In the genomic region with DNA sequence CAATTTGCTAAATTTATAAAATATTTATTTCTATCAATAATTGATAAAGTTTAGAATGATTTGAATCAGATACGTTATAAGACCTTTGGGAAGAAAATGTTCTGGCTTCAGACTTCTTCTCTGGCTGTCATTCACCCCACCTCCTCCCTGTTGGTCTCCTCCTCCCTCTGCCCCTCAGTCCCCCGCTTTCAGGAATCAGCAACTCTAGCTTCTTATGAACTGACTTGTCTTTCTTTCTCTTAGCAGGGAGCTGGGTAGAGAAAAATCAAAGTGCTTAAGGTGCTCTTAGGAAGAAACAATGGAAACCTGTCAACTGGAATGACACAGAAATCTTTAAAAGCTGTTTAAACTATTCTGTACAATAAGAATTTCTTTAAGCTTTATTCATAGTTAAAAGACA, we compare ENCODE assay signal across 26 cellular contexts.
"Had no signal": no experiment of that assay in that cellular context is flagged by ENCODE, and none has a peak within 500 bp of the region (broad histone marks: within the 10 kb centered on the region; RNA-seq: fewer than 3 reads in every experiment).

No MANE protein-coding gene starts in this region.

- H3K36me3 ChIP-seq: left ventricle myocardium inferior, pancreas, right atrium auricular region, stomach, thyroid gland, transverse colon, upper lobe of left lung, vagina had no signal

- H3K27ac Mint-ChIP-seq: mesothelial cell of epicardium; naive B cell; natural killer cell; nephron progenitor cell; stimulated activated naive B cell treated with anti-CD40 and anti-IgM and Interleukin-4, amounts not matched to agents 10 μg/mL and 1 μg/mL and 100 μg/mL, for 72 hours had no signal

- H3K27me3 ChIP-seq: pancreas, right atrium auricular region, stomach, testis, thyroid gland, upper lobe of left lung, vagina had no signal

- H3K4me1 ChIP-seq: pancreas, right atrium auricular region, stomach, testis, thyroid gland, transverse colon, upper lobe of left lung, vagina had no signal

- H3K4me3 ChIP-seq: left ventricle myocardium inferior, lung, pancreas, right atrium auricular region, skin epidermis, stomach, testis, thyroid gland, transverse colon, upper lobe of left lung, vagina had no signal

- DNase-seq: hypothalamus; islet precursor cell; left ventricle myocardium inferior; mesendoderm; naive B cell; natural killer cell; nephron progenitor cell; nucleus accumbens; pancreas; stimulated activated CD4-positive, alpha-beta T cell treated with anti-CD3 and anti-CD28 coated beads, Interleukin-12 subunit alpha, Interleukin-12 subunit beta, amount 100 ng/mL, for 4 hours; stimulated activated CD4-positive, alpha-beta T cell treated with anti-CD3 and anti-CD28 coated beads, Interleukin-15, amount 100 ng/mL, for 24 hours; stimulated activated CD4-positive, alpha-beta T cell treated with anti-CD3 and anti-CD28 coated beads, Interleukin-2, amount 100 ng/mL, for 24 hours; stimulated activated CD4-positive, alpha-beta T cell treated with anti-CD3 and anti-CD28 coated beads, Interleukin-4, amount 100 ng/mL, for 1 hour; stimulated activated naive B cell treated with anti-CD40 and anti-IgM and Interleukin-4, amounts not matched to agents 10 μg/mL and 1 μg/mL and 100 μg/mL, for 72 hours; stimulated activated naive CD8-positive, alpha-beta T cell treated with anti-CD3 and anti-CD28 coated beads, Interleukin-15, Interleukin-2, amounts not matched to agents 100 U/mL and 50 U/mL, for 24 hours; stomach; testis; thyroid gland; transverse colon; upper lobe of left lung had no signal

- H3K4me1 Mint-ChIP-seq: mesothelial cell of epicardium; naive B cell; natural killer cell; nephron progenitor cell; stimulated activated naive B cell treated with anti-CD40 and anti-IgM and Interleukin-4, amounts not matched to agents 10 μg/mL and 1 μg/mL and 100 μg/mL, for 72 hours had no signal

- H3K4me3 Mint-ChIP-seq: mesothelial cell of epicardium; naive B cell; natural killer cell; nephron progenitor cell; stimulated activated naive B cell treated with anti-CD40 and anti-IgM and Interleukin-4, amounts not matched to agents 10 μg/mL and 1 μg/mL and 100 μg/mL, for 72 hours had no signal

- ATAC-seq: natural killer cell; pancreas; sciatic nerve; stimulated activated naive B cell treated with anti-CD40 and anti-IgM and Interleukin-4, amounts not matched to agents 10 μg/mL and 1 μg/mL and 100 μg/mL, for 72 hours; stimulated activated naive CD8-positive, alpha-beta T cell treated with anti-CD3 and anti-CD28 coated beads, Interleukin-15, Interleukin-2, amounts not matched to agents 100 U/mL and 50 U/mL, for 24 hours had no signal

- H3K9me3 ChIP-seq: testis, thyroid gland, vagina had no signal
